8 cellular contexts compared by ENCODE assay signal in the genomic region with DNA sequence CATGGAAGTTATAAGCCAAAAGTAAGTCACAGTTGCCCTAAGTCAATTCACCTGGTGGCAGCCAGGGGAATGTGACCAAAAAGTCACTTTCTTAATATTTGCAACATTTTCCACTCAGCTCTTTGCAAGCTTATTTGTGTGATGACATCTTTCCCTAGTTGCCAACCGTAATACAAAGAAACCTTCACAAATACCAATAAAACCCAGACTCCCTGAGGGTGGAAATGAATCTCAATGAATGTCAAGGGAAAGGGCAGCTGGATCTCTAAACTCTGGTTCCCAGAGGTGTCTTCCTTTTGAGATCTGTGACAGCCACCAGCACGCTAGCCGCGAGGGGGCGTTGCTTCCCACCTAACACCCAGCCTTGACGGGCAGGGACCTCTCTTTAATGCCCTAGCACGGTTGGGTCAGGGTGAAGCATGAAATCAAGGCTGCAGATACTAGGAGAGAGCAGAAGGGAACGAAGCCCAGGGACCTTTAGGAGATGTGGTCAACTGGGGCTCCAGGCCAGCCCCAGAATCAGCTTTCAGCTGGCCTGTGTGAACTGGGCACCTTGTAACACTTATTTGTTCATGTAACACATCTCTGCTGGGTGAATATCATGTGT.
A peak's percentile ranks its signal among the peaks of the same experiment; 100 is the strongest.
DNase-seq lines count a peak whose midpoint lies in the region; ATAC-seq lines count a peak whose summit lies in the region.

No MANE protein-coding gene starts in this region.

- no peak overlapping the region for H3K4me3 Mint-ChIP-seq in activated T-cell treated with anti-CD3 and anti-CD28 coated beads, Interleukin-2, amount 50 U/mL, for 4 hours

- peaks cover 2% of the 10 kb centered on the region for H3K4me1 Mint-ChIP-seq in activated T-cell treated with anti-CD3 and anti-CD28 coated beads, Interleukin-2, amount 50 U/mL, for 4 hours (ENCODE audit: low read depth)

- ATAC-seq in GM19043 (IDR thresholded peaks at IDR 0.05; ENCODE audit: low read depth, unreplicated experiment) (peak; percentile 79), left cardiac atrium (peak; percentile 30 to 52), GM19328 (IDR thresholded peaks at IDR 0.05; ENCODE audit: unreplicated experiment) (no peak)
- ATAC-seq in activated T-cell treated with anti-CD3 and anti-CD28 coated beads, Interleukin-2, amount 50 U/mL, for 4 hours = peak in 1 of 2 donors; percentile 48

- peaks cover 4% of the 10 kb centered on the region for H3K9me3 Mint-ChIP-seq in activated T-cell treated with anti-CD3 and anti-CD28 coated beads, Interleukin-2, amount 50 U/mL, for 4 hours

- DNase-seq in AG20443 (ENCODE audit: low spot score) = peak; percentile 77
- DNase-seq in NCI-H146 treated with DMSO at 0.1 percent for 48 hours (lab: John Stamatoyannopoulos, UW; ENCODE audit: unreplicated experiment) = peak; percentile 16
- DNase-seq in activated T-cell treated with anti-CD3 and anti-CD28 coated beads, Interleukin-2, amount 50 U/mL, for 4 hours = peak; percentile 13
- peak; percentile 51 for DNase-seq in left cardiac atrium
- DNase-seq in stimulated activated CD4-positive, alpha-beta T cell treated with anti-CD3 and anti-CD28 coated beads, Interleukin-1b, Interleukin-23, amount 100 ng/mL, for 48 hours = peak; percentile 47
- no peak for DNase-seq in NCI-H510A treated with DMSO at 0.1 percent for 48 hours (lab: John Stamatoyannopoulos, UW)

- H3K36me3 Mint-ChIP-seq in activated T-cell treated with anti-CD3 and anti-CD28 coated beads, Interleukin-2, amount 50 U/mL, for 4 hours (ENCODE audit: insufficient read depth) = no peaks in the 10 kb centered on the region

- peaks cover 19% of the 10 kb centered on the region for H3K27me3 Mint-ChIP-seq in activated T-cell treated with anti-CD3 and anti-CD28 coated beads, Interleukin-2, amount 50 U/mL, for 4 hours (ENCODE audit: low read depth)

- intact Hi-C loops in left cardiac atrium (cut with DNase I) = no loop called here
